ENCODE assay signal across 16 cellular contexts in the genomic region with DNA sequence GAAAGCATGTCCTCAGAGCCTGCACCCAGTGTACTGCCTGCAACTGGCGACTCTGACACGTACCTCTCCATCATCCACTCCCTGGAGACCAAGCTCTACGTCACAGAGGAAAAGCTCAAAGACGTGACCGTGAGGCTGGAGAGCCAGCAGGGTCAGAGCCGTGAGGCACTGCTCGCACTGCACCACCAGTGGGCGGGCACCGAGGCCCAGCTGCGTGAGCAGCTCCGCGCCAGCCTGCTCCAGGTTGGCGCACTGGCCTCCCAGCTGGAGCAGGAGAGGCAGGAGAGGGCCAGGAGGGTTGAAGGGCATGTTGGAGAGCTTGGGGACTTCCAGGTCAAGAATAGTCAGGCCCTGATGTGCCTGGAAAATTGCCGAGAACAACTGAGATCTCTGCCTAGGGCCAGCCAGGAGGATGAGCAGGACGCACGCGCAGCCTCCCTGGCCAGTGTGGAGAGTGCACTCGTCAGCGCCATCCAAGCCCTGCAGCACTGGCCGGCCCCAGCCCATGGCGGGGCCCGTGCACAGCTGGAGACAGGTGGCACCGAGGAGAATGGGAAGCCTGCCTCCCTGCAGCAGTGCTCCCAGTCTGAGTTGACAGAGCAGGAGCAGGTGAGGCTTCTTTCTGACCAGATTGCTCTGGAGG. TPM values are rescaled to one million over a fixed set of nuclear protein-coding genes. Genes with fewer than 3 reads are reported as not detected.
DNase-seq lines count a peak whose midpoint lies in the region; ATAC-seq and TF ChIP-seq lines count a peak whose summit lies in the region.
"Had no signal": no experiment of that assay in that cellular context is flagged by ENCODE, and none has a peak within 500 bp of the region (broad histone marks: within the 10 kb centered on the region; RNA-seq: fewer than 3 reads in every experiment).

No MANE protein-coding gene starts in this region.

- H2AK5ac ChIP-seq in trophoblast cell (ENCODE audit: low read length): no peak overlapping the region

- no peaks in the 10 kb centered on the region for H3K9me3 Mint-ChIP-seq in chondrocyte (ENCODE audit: low read depth)
- no peaks in the 10 kb centered on the region for H3K9me3 Mint-ChIP-seq in natural killer cell treated with Interleukin-12 subunit alpha and Interleukin-12 subunit beta and Interleukin-15 and Interleukin-18, amount 100 ng/mL, for 72 hours
- H3K9me3 Mint-ChIP-seq: CD4-positive, alpha-beta memory T cell; GM23338 had no signal

- H3K27ac ChIP-seq in trophoblast cell (ENCODE audit: low read depth, low read length) (no peak overlapping the region), testis (no peak overlapping the region)
- H3K27ac ChIP-seq: A549, C4-2B had no signal

- intact Hi-C loops in testis (cut with DNase I; ENCODE audit: low total_unique reads): no loop called here

- H2BK120ac ChIP-seq in trophoblast cell (ENCODE audit: insufficient read depth, low read length, poor library complexity): no peak overlapping the region

- no peak overlapping the region for H2BK5ac ChIP-seq in trophoblast cell (ENCODE audit: low read depth, low read length, poor library complexity)

- no CpG with 5 or more reads among the region's 23 CpGs for WGBS in trophoblast cell (ENCODE audit: extremely low coverage, insufficient coverage, insufficient read length)
- WGBS in testis, 2 donors: 76 to 96% methylated on average over 10 to 19 of the region's 23 CpGs

- H4K8ac ChIP-seq in trophoblast cell (ENCODE audit: low read depth, low read length): no peak overlapping the region

- no peak overlapping the region for H3K14ac ChIP-seq in trophoblast cell (ENCODE audit: low read length)

- H3K4me2 ChIP-seq in trophoblast cell (ENCODE audit: low read length): no peak overlapping the region
- H3K4me2 ChIP-seq: A549, GM23338 had no signal

- H3K36me3 ChIP-seq in trophoblast cell (ENCODE audit: control insufficient read depth in 1 of 2, insufficient read depth in 2 of 2, low read length in 2 of 2) (peaks cover 69 to 89% of the 10 kb centered on the region in 2 experiments), testis (ENCODE audit: low read depth, missing control alignments) (peaks cover under 1% of the 10 kb centered on the region)

- H3K4me3 Mint-ChIP-seq in T-helper 17 cell: no peak overlapping the region
- H3K4me3 Mint-ChIP-seq in chondrocyte (ENCODE audit: unreplicated experiment): no peak overlapping the region
- no peak overlapping the region for H3K4me3 Mint-ChIP-seq in natural killer cell treated with Interleukin-12 subunit alpha and Interleukin-12 subunit beta and Interleukin-15 and Interleukin-18, amount 100 ng/mL, for 72 hours
- H3K4me3 Mint-ChIP-seq: CD4-positive, alpha-beta memory T cell; GM23338 had no signal

- no peak for TF ChIP-seq CTCF in chondrocyte (IDR thresholded peaks at IDR 0.05)
- TF ChIP-seq CTCF in testis (IDR thresholded peaks at IDR 0.05): no peak

- no peak for TF ChIP-seq POLR2A in testis (IDR thresholded peaks at IDR 0.05)

- H3K18ac ChIP-seq in trophoblast cell (ENCODE audit: low read length): no peak overlapping the region

- H3K9me3 ChIP-seq in T-helper 17 cell (ENCODE audit: control insufficient read depth, low read length, poor library complexity, severe bottlenecking) (no peaks in the 10 kb centered on the region), trophoblast cell (ENCODE audit: insufficient read depth, low read depth, low read length) (peaks cover 4% of the 10 kb centered on the region), testis (no peaks in the 10 kb centered on the region)
- H3K9me3 ChIP-seq: A549, BE2C had no signal

- no peaks in the 10 kb centered on the region for H3K27me3 ChIP-seq in trophoblast cell (ENCODE audit: insufficient read depth, low read length)
- H3K27me3 ChIP-seq in testis: no peaks in the 10 kb centered on the region
- H3K27me3 ChIP-seq: BE2C had no signal

- DNase-seq in T-helper 17 cell: no peak
- DNase-seq in chondrocyte (ENCODE audit: low spot score): peak; percentile 89
- DNase-seq in trophoblast cell: no peak
- DNase-seq in testis: peak; percentile 41
- no peak for DNase-seq in germinal center (ENCODE audit: low spot score)
- DNase-seq in HEK293T (ENCODE audit: extremely low spot score): no peak
- DNase-seq in natural killer cell treated with Interleukin-12 subunit alpha and Interleukin-12 subunit beta and Interleukin-15 and Interleukin-18, amount 100 ng/mL, for 72 hours (ENCODE audit: low spot score): no peak
- DNase-seq: BE2C; CD4-positive, alpha-beta memory T cell; DMS153; DMS79 treated with DMSO at 0.1 percent for 48 hours; EL; H7 had no signal

- H3K4ac ChIP-seq in trophoblast cell (ENCODE audit: low read depth, low read length): no peak overlapping the region

- peaks cover 44% of the 10 kb centered on the region for H3K4me1 Mint-ChIP-seq in T-helper 17 cell
- no peaks in the 10 kb centered on the region for H3K4me1 Mint-ChIP-seq in chondrocyte (ENCODE audit: low read depth)
- H3K4me1 Mint-ChIP-seq in natural killer cell treated with Interleukin-12 subunit alpha and Interleukin-12 subunit beta and Interleukin-15 and Interleukin-18, amount 100 ng/mL, for 72 hours (ENCODE audit: low read depth in 2 of 2): peaks cover 0 to 13% of the 10 kb centered on the region in 2 donors
- H3K4me1 Mint-ChIP-seq: GM23338 had no signal

- H3K4me1 ChIP-seq in trophoblast cell (ENCODE audit: control insufficient read depth in 1 of 2, insufficient read depth in 2 of 2, low read length in 2 of 2): no peaks in the 10 kb centered on the region
- H3K4me1 ChIP-seq in testis: no peaks in the 10 kb centered on the region
- H3K4me1 ChIP-seq: A549, BE2C had no signal

- H4K12ac ChIP-seq in trophoblast cell (ENCODE audit: low read depth, low read length): peak overlapping the region; percentile 27

- ATAC-seq in T-helper 17 cell: no peak
- ATAC-seq in natural killer cell treated with Interleukin-12 subunit alpha and Interleukin-12 subunit beta and Interleukin-15 and Interleukin-18, amount 100 ng/mL, for 72 hours: no peak
- ATAC-seq: GM23338 had no signal

- H3K79me1 ChIP-seq in trophoblast cell (ENCODE audit: low read length): no peaks in the 10 kb centered on the region

- CTCF ChIA-PET in HEK293T (lab: Yijun Ruan, JAX): no interaction called here

- H4K91ac ChIP-seq in trophoblast cell (ENCODE audit: low read depth, low read length): no peak overlapping the region

- H3K36me3 Mint-ChIP-seq in T-helper 17 cell (ENCODE audit: low read depth): peaks cover 19% of the 10 kb centered on the region
- H3K36me3 Mint-ChIP-seq in chondrocyte (ENCODE audit: low read depth): peaks cover 48% of the 10 kb centered on the region
- peaks cover 5% of the 10 kb centered on the region for H3K36me3 Mint-ChIP-seq in natural killer cell treated with Interleukin-12 subunit alpha and Interleukin-12 subunit beta and Interleukin-15 and Interleukin-18, amount 100 ng/mL, for 72 hours

- H3K27me3 Mint-ChIP-seq in T-helper 17 cell (no peaks in the 10 kb centered on the region), chondrocyte (ENCODE audit: low read depth) (no peaks in the 10 kb centered on the region)
- H3K27me3 Mint-ChIP-seq in natural killer cell treated with Interleukin-12 subunit alpha and Interleukin-12 subunit beta and Interleukin-15 and Interleukin-18, amount 100 ng/mL, for 72 hours: no peaks in the 10 kb centered on the region
- H3K27me3 Mint-ChIP-seq: CD4-positive, alpha-beta memory T cell had no signal

- POLR2A ChIA-PET in HEK293T (lab: Yijun Ruan, JAX): no interaction called here

- H3K27ac Mint-ChIP-seq in T-helper 17 cell: peak overlapping the region; percentile 24
- no peak overlapping the region for H3K27ac Mint-ChIP-seq in chondrocyte (ENCODE audit: unreplicated experiment)
- H3K27ac Mint-ChIP-seq in natural killer cell treated with Interleukin-12 subunit alpha and Interleukin-12 subunit beta and Interleukin-15 and Interleukin-18, amount 100 ng/mL, for 72 hours: no peak overlapping the region

- H2BK12ac ChIP-seq in trophoblast cell (ENCODE audit: low read length): no peak overlapping the region

- H3K9ac ChIP-seq in trophoblast cell (ENCODE audit: low read length): no peak overlapping the region

- no peaks in the 10 kb centered on the region for H3K79me2 ChIP-seq in trophoblast cell (ENCODE audit: control insufficient read depth, insufficient read depth, low read length, poor library complexity)

- H2AFZ ChIP-seq in trophoblast cell (ENCODE audit: insufficient read depth, low read length, poor library complexity): no peak overlapping the region
- H2AFZ ChIP-seq: GM23338 had no signal

- H3K4me3 ChIP-seq in trophoblast cell (ENCODE audit: low read depth, low read length) (peak overlapping the region; percentile 39), testis (no peak overlapping the region)
- H3K4me3 ChIP-seq: A549, GM23338 had no signal

- H3K23ac ChIP-seq in trophoblast cell (ENCODE audit: low read length): no peak overlapping the region

TF ChIP-seq in HEK293T, 16 proteins besides CTCF, POLR2A, EP300 and RAD21:
- TF ChIP-seq ZNF384 (IDR thresholded peaks at IDR 0.05): no peak
- TF ChIP-seq FOXM1 (IDR thresholded peaks at IDR 0.05; ENCODE audit: borderline replicate concordance): no peak
- no peak for TF ChIP-seq BHLHE40 (IDR thresholded peaks at IDR 0.05; ENCODE audit: borderline replicate concordance)
- no peak for TF ChIP-seq SP1 (IDR thresholded peaks at IDR 0.05)
- TF ChIP-seq FOXK2 (IDR thresholded peaks at IDR 0.05): no peak
- no peak for TF ChIP-seq L3MBTL2 (conservative IDR thresholded peaks at IDR 0.05)
- no peak for TF ChIP-seq FOXA1 (IDR thresholded peaks at IDR 0.05)
- no peak for TF ChIP-seq NFRKB (IDR thresholded peaks at IDR 0.05)
- TF ChIP-seq TARDBP (IDR thresholded peaks at IDR 0.05): no peak
- TF ChIP-seq ELF4 (IDR thresholded peaks at IDR 0.05): no peak
- TF ChIP-seq PKNOX1 (IDR thresholded peaks at IDR 0.05): no peak

RNA-seq across cellular contexts. Expression of gene PLD6, which starts 40.3 kb away (rescaled TPM):
- total RNA-seq in T-helper 17 cell (10 to 100 TPM; 13.2 to 15.3 TPM), chondrocyte (0.55 to 0.68 TPM (median 0.64 TPM) in 3 replicates), testis (10 to 100 TPM; 39.9 to 44.2 TPM)
- polyA plus RNA-seq in trophoblast cell (2013): 0.10 and 0.11 TPM in 2 replicates
- polyA plus RNA-seq in testis (ENCODE audit: insufficient read depth, low read depth, low replicate concordance): 41.5 TPM
- 10 to 100 TPM in 1 of 2 donors, 1 to 10 TPM in 1; 3.4 to 18.2 TPM for total RNA-seq in natural killer cell treated with Interleukin-12 subunit alpha and Interleukin-12 subunit beta and Interleukin-15 and Interleukin-18, amount 100 ng/mL, for 72 hours
- total RNA-seq: GM23338 had no signal
- polyA plus RNA-seq: GM23338 had no signal

Comparison
In these comparisons a context has a peak if more than half of its experiments do, and no peak if none do; other contexts are left out.
1. DNase-seq: peak in chondrocyte (single experiment) and testis (single experiment); none in T-helper 17 cell (0 of 3), trophoblast cell (0 of 2), germinal center (single experiment), HEK293T (single experiment) and natural killer cell treated with Interleukin-12 subunit alpha and Interleukin-12 subunit beta and Interleukin-15 and Interleukin-18, amount 100 ng/mL, for 72 hours (single experiment).